8 cellular contexts compared by ENCODE assay signal in the genomic region with DNA sequence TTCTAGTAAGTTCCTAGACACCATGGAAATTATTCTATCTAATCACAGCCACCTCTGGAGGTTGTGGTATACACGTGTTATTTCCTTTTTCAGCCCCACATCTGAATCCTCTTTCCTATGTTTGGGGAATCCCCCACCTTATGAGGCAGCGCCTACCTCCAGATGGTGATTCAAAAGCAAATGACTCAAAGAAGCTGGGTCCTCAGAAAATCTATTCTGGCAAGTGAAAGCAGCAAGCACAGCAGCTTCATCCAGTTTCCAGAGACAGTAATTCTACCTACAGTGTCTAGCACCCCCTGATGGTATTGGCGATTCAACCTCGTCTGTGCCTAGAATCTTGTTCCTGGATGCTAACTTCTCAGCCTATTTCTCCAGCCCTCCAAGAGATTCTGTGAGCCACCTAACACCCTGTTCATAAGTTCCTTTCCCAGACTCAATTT.
DNase-seq lines count a peak whose midpoint lies in the region; ATAC-seq and TF ChIP-seq lines count a peak whose summit lies in the region.

No MANE protein-coding gene starts in this region.

- H3K4me1 Mint-ChIP-seq in activated naive CD8-positive, alpha-beta T cell treated with anti-CD3 and anti-CD28 coated beads, Interleukin-2, amount 50 U/mL, for 24 hours = peaks cover 42% of the 10 kb centered on the region

- peak overlapping the region; percentile 52 for H3K4me3 Mint-ChIP-seq in activated naive CD8-positive, alpha-beta T cell treated with anti-CD3 and anti-CD28 coated beads, Interleukin-2, amount 50 U/mL, for 24 hours

- no peaks in the 10 kb centered on the region for H3K9me3 Mint-ChIP-seq in activated naive CD8-positive, alpha-beta T cell treated with anti-CD3 and anti-CD28 coated beads, Interleukin-2, amount 50 U/mL, for 24 hours

- no peaks in the 10 kb centered on the region for H3K27me3 Mint-ChIP-seq in activated naive CD8-positive, alpha-beta T cell treated with anti-CD3 and anti-CD28 coated beads, Interleukin-2, amount 50 U/mL, for 24 hours

- H3K36me3 Mint-ChIP-seq in activated naive CD8-positive, alpha-beta T cell treated with anti-CD3 and anti-CD28 coated beads, Interleukin-2, amount 50 U/mL, for 24 hours (ENCODE audit: low read depth) = peaks cover 12% of the 10 kb centered on the region

- H3K27ac Mint-ChIP-seq in activated naive CD8-positive, alpha-beta T cell treated with anti-CD3 and anti-CD28 coated beads, Interleukin-2, amount 50 U/mL, for 24 hours = peak overlapping the region; percentile 90

- DNase-seq in COR-L47 (lab: John Stamatoyannopoulos, UW) (peak; percentile 13), GM19238 (ENCODE audit: insufficient read length, low spot score) (peak; percentile 47), iris pigment epithelial cell (ENCODE audit: low read depth) (peak; percentile 88), NCI-H774 (lab: John Stamatoyannopoulos, UW) (no peak)
- peak; percentile 52 for DNase-seq in activated naive CD8-positive, alpha-beta T cell treated with anti-CD3 and anti-CD28 coated beads, Interleukin-2, amount 50 U/mL, for 24 hours
- peak; percentile 31 to 78 for DNase-seq in stimulated activated CD4-positive, alpha-beta T cell treated with anti-CD3 and anti-CD28 coated beads, Interleukin-4, amount 100 ng/mL, for 4 hours

- peak; percentile 94 for ATAC-seq in HG03175 (IDR thresholded peaks at IDR 0.05; ENCODE audit: unreplicated experiment)
- ATAC-seq in SK-N-SH treated with all-trans-retinoic acid at 6 μM for 48 hours = peak; percentile 98
- peak; percentile 96 for ATAC-seq in activated naive CD8-positive, alpha-beta T cell treated with anti-CD3 and anti-CD28 coated beads, Interleukin-2, amount 50 U/mL, for 24 hours

TF ChIP-seq in SK-N-SH treated with all-trans-retinoic acid at 6 μM for 48 hours, 23 proteins besides CTCF, POLR2A, EP300 and RAD21:
- TF ChIP-seq OSR1 (CRISPR knock-in tag; IDR thresholded peaks at IDR 0.05) (no peak), CSDC2 (CRISPR knock-in tag; IDR thresholded peaks at IDR 0.05) (no peak), PPARA (CRISPR knock-in tag; IDR thresholded peaks at IDR 0.05; ENCODE audit: borderline replicate concordance) (no peak), GLIS3 (CRISPR knock-in tag; IDR thresholded peaks at IDR 0.05) (no peak), ARNTL (CRISPR knock-in tag; IDR thresholded peaks at IDR 0.05; ENCODE audit: borderline replicate concordance, low read depth) (no peak), TSHZ2 (CRISPR knock-in tag; IDR thresholded peaks at IDR 0.05) (no peak), ZC3H10 (CRISPR knock-in tag; IDR thresholded peaks at IDR 0.05) (no peak), TOX (CRISPR knock-in tag; IDR thresholded peaks at IDR 0.05; ENCODE audit: borderline replicate concordance) (no peak), TCF4 (CRISPR knock-in tag; IDR thresholded peaks at IDR 0.05; ENCODE audit: borderline replicate concordance) (no peak), SNAI2 (CRISPR knock-in tag; IDR thresholded peaks at IDR 0.05) (no peak), BACH2 (CRISPR knock-in tag; IDR thresholded peaks at IDR 0.05; ENCODE audit: borderline replicate concordance) (no peak), ZNF8 (CRISPR knock-in tag; IDR thresholded peaks at IDR 0.05) (no peak), ESRRG (CRISPR knock-in tag; IDR thresholded peaks at IDR 0.05) (no peak), ZNF70 (CRISPR knock-in tag; IDR thresholded peaks at IDR 0.05) (no peak), ZNF565 (CRISPR knock-in tag; conservative IDR thresholded peaks at IDR 0.05; ENCODE audit: low read depth) (no peak), ISL1 (CRISPR knock-in tag; IDR thresholded peaks at IDR 0.05) (no peak), ZFP3 (CRISPR knock-in tag; IDR thresholded peaks at IDR 0.05) (no peak), RARB (CRISPR knock-in tag; IDR thresholded peaks at IDR 0.05) (no peak)
- TF ChIP-seq, protein P1, sequence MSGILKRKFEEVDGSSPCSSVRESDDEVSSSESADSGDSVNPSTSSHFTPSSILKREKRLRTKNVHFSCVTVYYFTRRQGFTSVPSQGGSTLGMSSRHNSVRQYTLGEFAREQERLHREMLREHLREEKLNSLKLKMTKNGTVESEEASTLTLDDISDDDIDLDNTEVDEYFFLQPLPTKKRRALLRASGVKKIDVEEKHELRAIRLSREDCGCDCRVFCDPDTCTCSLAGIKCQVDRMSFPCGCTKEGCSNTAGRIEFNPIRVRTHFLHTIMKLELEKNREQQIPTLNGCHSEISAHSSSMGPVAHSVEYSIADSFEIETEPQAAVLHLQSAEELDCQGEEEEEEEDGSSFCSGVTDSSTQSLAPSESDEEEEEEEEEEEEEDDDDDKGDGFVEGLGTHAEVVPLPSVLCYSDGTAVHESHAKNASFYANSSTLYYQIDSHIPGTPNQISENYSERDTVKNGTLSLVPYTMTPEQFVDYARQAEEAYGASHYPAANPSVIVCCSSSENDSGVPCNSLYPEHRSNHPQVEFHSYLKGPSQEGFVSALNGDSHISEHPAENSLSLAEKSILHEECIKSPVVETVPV (CRISPR knock-in tag; IDR thresholded peaks at IDR 0.05) = no peak
- TF ChIP-seq, protein P2, sequence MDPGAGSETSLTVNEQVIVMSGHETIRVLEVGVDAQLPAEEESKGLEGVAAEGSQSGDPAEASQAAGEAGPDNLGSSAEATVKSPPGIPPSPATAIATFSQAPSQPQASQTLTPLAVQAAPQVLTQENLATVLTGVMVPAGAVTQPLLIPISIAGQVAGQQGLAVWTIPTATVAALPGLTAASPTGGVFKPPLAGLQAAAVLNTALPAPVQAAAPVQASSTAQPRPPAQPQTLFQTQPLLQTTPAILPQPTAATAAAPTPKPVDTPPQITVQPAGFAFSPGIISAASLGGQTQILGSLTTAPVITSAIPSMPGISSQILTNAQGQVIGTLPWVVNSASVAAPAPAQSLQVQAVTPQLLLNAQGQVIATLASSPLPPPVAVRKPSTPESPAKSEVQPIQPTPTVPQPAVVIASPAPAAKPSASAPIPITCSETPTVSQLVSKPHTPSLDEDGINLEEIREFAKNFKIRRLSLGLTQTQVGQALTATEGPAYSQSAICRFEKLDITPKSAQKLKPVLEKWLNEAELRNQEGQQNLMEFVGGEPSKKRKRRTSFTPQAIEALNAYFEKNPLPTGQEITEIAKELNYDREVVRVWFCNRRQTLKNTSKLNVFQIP (CRISPR knock-in tag; IDR thresholded peaks at IDR 0.05; ENCODE audit: borderline replicate concordance, low read depth) = no peak
